8 cellular contexts compared by ENCODE assay signal in genomic region chr16:66478733-66479511, GRCh38.
DNase-seq lines count a peak whose midpoint lies in the region; ATAC-seq and TF ChIP-seq lines count a peak whose summit lies in the region.

No MANE protein-coding gene starts in this region.

- TF ChIP-seq CTCF in GM10248 (IDR thresholded peaks at IDR 0.05; ENCODE audit: control extremely low read depth, extremely low read depth, low read depth, missing control alignments) (peak; percentile 79), HFF-Myc (IDR thresholded peaks at IDR 0.05; ENCODE audit: low read depth, low read length, missing control alignments) (peak; percentile 81)

- H3K4me1 Mint-ChIP-seq in memory B cell: peaks cover 24% of the 10 kb centered on the region

- H3K4me3 Mint-ChIP-seq in memory B cell: no peak overlapping the region

- POLR2A ChIA-PET in GM10248 (lab: Yijun Ruan, JAX): no interaction called here

- ATAC-seq in memory B cell (ENCODE audit: low read depth) (peak; percentile 65), HG03342 (IDR thresholded peaks at IDR 0.05; ENCODE audit: unreplicated experiment) (no peak)

- H3K27me3 Mint-ChIP-seq in memory B cell: peaks cover 1% of the 10 kb centered on the region

- DNase-seq in GM10248 (ENCODE audit: extremely low spot score): peak; percentile 85
- peak; percentile 42 for DNase-seq in HFF-Myc (ENCODE audit: extremely low read depth, low read depth)
- DNase-seq in NCI-H2171 treated with DMSO at 0.1 percent for 48 hours (lab: John Stamatoyannopoulos, UW): peak; percentile 36
- peak; percentile 81 to 83 for DNase-seq in activated CD4-positive, alpha-beta T cell treated with anti-CD3 and anti-CD28 coated beads, Interleukin-2, amount 50 U/mL, for 4 hours
- DNase-seq in ecto neural progenitor cell (ENCODE audit: low spot score): peak; percentile 78
- peak; percentile 68 to 70 for DNase-seq in memory B cell (ENCODE audit: low spot score in 2 of 2)
- peak; percentile 70 for DNase-seq in stimulated activated CD8-positive, alpha-beta memory T cell treated with anti-CD3 and anti-CD28 coated beads, Interleukin-4, amount 100 ng/mL, for 24 hours (ENCODE audit: low read depth)

- CTCF ChIA-PET in GM10248 (lab: Yijun Ruan, JAX): interaction anchor here (0.6 to 5.3 kb wide), 15 partner anchors 9 to 128 kb away, joined by 3 to 42 read pairs (median 3); partner anchors contain the start of gene CKLF

- H3K27ac Mint-ChIP-seq in memory B cell: no peak overlapping the region

- H3K9me3 Mint-ChIP-seq in memory B cell: no peaks in the 10 kb centered on the region

- H3K36me3 Mint-ChIP-seq in memory B cell: no peaks in the 10 kb centered on the region

- H3K4me3 ChIP-seq in HFF-Myc (replicated peaks; ENCODE audit: low read depth, low read length): no peak overlapping the region
